Comparison of ENCODE assay signal across 9 cellular contexts in genomic region chr12:89721291-89721987, GRCh38. TPM values are rescaled to one million over a fixed set of nuclear protein-coding genes. Genes with fewer than 3 reads are reported as not detected.
DNase-seq lines count a peak whose midpoint lies in the region; ATAC-seq and TF ChIP-seq lines count a peak whose summit lies in the region.
"Had no signal": no experiment of that assay in that cellular context is flagged by ENCODE, and none has a peak within 500 bp of the region (broad histone marks: within the 10 kb centered on the region; RNA-seq: fewer than 3 reads in every experiment).

No MANE protein-coding gene starts in this region.

- intact Hi-C loops in left ventricle myocardium superior (cut with micrococcal nuclease) (no loop called here), vagina (cut with DNase I) (no loop called here)

- no peak overlapping the region for H3K27ac ChIP-seq in vagina

- DNase-seq in NAMALWA (ENCODE audit: low spot score) (peak; percentile 46), type B pancreatic cell (ENCODE audit: extremely low spot score, unreplicated experiment) (no peak), left ventricle myocardium superior (no peak), vagina (ENCODE audit: extremely low spot score in 2 of 2) (no peak), NCI-H2227 treated with DMSO at 0.1 percent for 48 hours (lab: John Stamatoyannopoulos, UW) (no peak)
- DNase-seq: stimulated activated CD4-positive, alpha-beta T cell treated with anti-CD3 and anti-CD28 coated beads, Interleukin-4, amount 100 ng/mL, for 24 hours had no signal

- TF ChIP-seq CTCF in type B pancreatic cell (conservative IDR thresholded peaks at IDR 0.05) (no peak), vagina (IDR thresholded peaks at IDR 0.05) (no peak)

- no peaks in the 10 kb centered on the region for H3K9me3 ChIP-seq in vagina

- H3K9me3 Mint-ChIP-seq in type B pancreatic cell: peaks cover 3% of the 10 kb centered on the region

- H3K27me3 Mint-ChIP-seq in type B pancreatic cell: no peaks in the 10 kb centered on the region

- H3K4me3 ChIP-seq in vagina: no peak overlapping the region

- no peaks in the 10 kb centered on the region for H3K27me3 ChIP-seq in vagina

- H3K36me3 ChIP-seq in vagina: no peaks in the 10 kb centered on the region

- H3K4me3 Mint-ChIP-seq in type B pancreatic cell: peak overlapping the region; percentile 10
- H3K4me3 Mint-ChIP-seq: T-helper 1 cell treated with Interleukin-12 subunit alpha and Interleukin-12 subunit beta and Interleukin-4 antibody, amounts not matched to agents 30 μg/mL and 1 μg/mL, for 36 hours had no signal

- H3K4me1 ChIP-seq in vagina: no peaks in the 10 kb centered on the region

- TF ChIP-seq POLR2A in vagina (IDR thresholded peaks at IDR 0.05): no peak

- H3K27ac Mint-ChIP-seq in type B pancreatic cell: peak overlapping the region; percentile 70
- H3K27ac Mint-ChIP-seq: T-helper 1 cell treated with Interleukin-12 subunit alpha and Interleukin-12 subunit beta and Interleukin-4 antibody, amounts not matched to agents 30 μg/mL and 1 μg/mL, for 36 hours had no signal

- H3K4me1 Mint-ChIP-seq in type B pancreatic cell (ENCODE audit: unreplicated experiment): no peaks in the 10 kb centered on the region

- H3K36me3 Mint-ChIP-seq in type B pancreatic cell: no peaks in the 10 kb centered on the region

- ATAC-seq in GM19324 (IDR thresholded peaks at IDR 0.05; ENCODE audit: low FRiP score, unreplicated experiment) (peak; percentile 91), HG02870 (IDR thresholded peaks at IDR 0.05; ENCODE audit: unreplicated experiment) (peak; percentile 96), left ventricle myocardium superior (no peak)

RNA-seq across cellular contexts. Expression of gene ATP2B1, which starts 12.8 kb away (rescaled TPM):
- total RNA-seq in type B pancreatic cell (ENCODE audit: low replicate concordance) (77.1 and 95.2 TPM in 2 replicates), left ventricle myocardium superior (11.9 TPM), vagina (24.6 TPM)
